In the genomic region with DNA sequence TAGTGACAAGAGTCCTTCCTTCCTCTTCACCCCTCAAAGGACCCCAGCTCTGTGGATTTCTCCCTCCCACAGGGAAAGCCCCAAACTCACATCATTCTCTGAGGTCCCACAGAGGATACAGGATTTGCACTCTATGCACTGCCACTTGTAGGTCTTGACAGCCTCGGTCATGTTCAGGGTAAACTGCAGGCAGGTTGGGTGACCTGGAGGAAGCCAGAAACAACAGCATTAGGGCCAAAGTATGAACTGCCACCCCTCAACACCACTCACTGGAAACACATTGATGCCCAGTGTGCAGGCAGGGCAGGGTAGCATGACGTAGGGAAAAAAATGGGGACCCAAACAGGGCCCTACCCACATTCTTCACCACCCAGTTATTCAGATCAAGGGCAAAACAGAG, we compare ENCODE assay signal across 19 cellular contexts.
"Had no signal": no experiment of that assay in that cellular context is flagged by ENCODE, and none has a peak within 500 bp of the region (broad histone marks: within the 10 kb centered on the region; RNA-seq: fewer than 3 reads in every experiment).

No MANE protein-coding gene starts in this region.

- H3K4me1 ChIP-seq: sigmoid colon, transverse colon, uterus had no signal

- H3K27ac ChIP-seq: foreskin keratinocyte, left ventricle myocardium inferior, sigmoid colon, skin epidermis, thoracic aorta, transverse colon, uterus had no signal

- H3K4me3 ChIP-seq: left ventricle myocardium inferior, lung, sigmoid colon, skin epidermis, thoracic aorta, transverse colon, uterus had no signal

- FAIRE-seq: kidney had no signal

- H3K27me3 ChIP-seq: foreskin keratinocyte, sigmoid colon, transverse colon, uterus had no signal

- DNase-seq: foreskin keratinocyte; immature natural killer cell; kidney; left cardiac atrium; left ventricle myocardium inferior; mesenchymal stem cell; naive B cell; posterior cingulate gyrus; sigmoid colon; stimulated activated CD4-positive, alpha-beta T cell treated with anti-CD3 and anti-CD28 coated beads, Interleukin-4, amount 100 ng/mL, for 4 hours; stimulated activated naive B cell treated with anti-CD40 and anti-IgM and Interleukin-4, amounts not matched to agents 10 μg/mL and 1 μg/mL and 100 μg/mL, for 72 hours; stimulated activated naive CD8-positive, alpha-beta T cell treated with anti-CD3 and anti-CD28 coated beads, Interleukin-15, amount 100 ng/mL, for 72 hours; transverse colon; uterus had no signal

- H3K27ac Mint-ChIP-seq: dendritic cell treated with granulocyte-macrophage colony-stimulating factor and Interleukin-4, amounts not matched to agents 40 ng/mL and 50 ng/mL, for 4 days; immature natural killer cell; nephron; stimulated activated naive B cell treated with anti-CD40 and anti-IgM and Interleukin-4, amounts not matched to agents 10 μg/mL and 1 μg/mL and 100 μg/mL, for 72 hours; stimulated activated naive CD8-positive, alpha-beta T cell treated with anti-CD3 and anti-CD28 coated beads, Interleukin-15, amount 100 ng/mL, for 72 hours had no signal

- H3K36me3 ChIP-seq: sigmoid colon, thoracic aorta, transverse colon, uterus had no signal

- H3K4me3 Mint-ChIP-seq: dendritic cell treated with granulocyte-macrophage colony-stimulating factor and Interleukin-4, amounts not matched to agents 40 ng/mL and 50 ng/mL, for 4 days; immature natural killer cell; naive B cell; nephron; stimulated activated naive B cell treated with anti-CD40 and anti-IgM and Interleukin-4, amounts not matched to agents 10 μg/mL and 1 μg/mL and 100 μg/mL, for 72 hours; stimulated activated naive CD8-positive, alpha-beta T cell treated with anti-CD3 and anti-CD28 coated beads, Interleukin-15, amount 100 ng/mL, for 72 hours had no signal

- H3K9me3 ChIP-seq: sigmoid colon, thoracic aorta, uterus had no signal

- H3K9me3 Mint-ChIP-seq: dendritic cell treated with granulocyte-macrophage colony-stimulating factor and Interleukin-4, amounts not matched to agents 40 ng/mL and 50 ng/mL, for 4 days; stimulated activated naive CD8-positive, alpha-beta T cell treated with anti-CD3 and anti-CD28 coated beads, Interleukin-15, amount 100 ng/mL, for 72 hours had no signal

- H3K27me3 Mint-ChIP-seq: stimulated activated naive CD8-positive, alpha-beta T cell treated with anti-CD3 and anti-CD28 coated beads, Interleukin-15, amount 100 ng/mL, for 72 hours had no signal

- H3K4me1 Mint-ChIP-seq: immature natural killer cell; nephron; stimulated activated naive CD8-positive, alpha-beta T cell treated with anti-CD3 and anti-CD28 coated beads, Interleukin-15, amount 100 ng/mL, for 72 hours had no signal
